Comparison of ENCODE assay signal across 9 cellular contexts in the genomic region with DNA sequence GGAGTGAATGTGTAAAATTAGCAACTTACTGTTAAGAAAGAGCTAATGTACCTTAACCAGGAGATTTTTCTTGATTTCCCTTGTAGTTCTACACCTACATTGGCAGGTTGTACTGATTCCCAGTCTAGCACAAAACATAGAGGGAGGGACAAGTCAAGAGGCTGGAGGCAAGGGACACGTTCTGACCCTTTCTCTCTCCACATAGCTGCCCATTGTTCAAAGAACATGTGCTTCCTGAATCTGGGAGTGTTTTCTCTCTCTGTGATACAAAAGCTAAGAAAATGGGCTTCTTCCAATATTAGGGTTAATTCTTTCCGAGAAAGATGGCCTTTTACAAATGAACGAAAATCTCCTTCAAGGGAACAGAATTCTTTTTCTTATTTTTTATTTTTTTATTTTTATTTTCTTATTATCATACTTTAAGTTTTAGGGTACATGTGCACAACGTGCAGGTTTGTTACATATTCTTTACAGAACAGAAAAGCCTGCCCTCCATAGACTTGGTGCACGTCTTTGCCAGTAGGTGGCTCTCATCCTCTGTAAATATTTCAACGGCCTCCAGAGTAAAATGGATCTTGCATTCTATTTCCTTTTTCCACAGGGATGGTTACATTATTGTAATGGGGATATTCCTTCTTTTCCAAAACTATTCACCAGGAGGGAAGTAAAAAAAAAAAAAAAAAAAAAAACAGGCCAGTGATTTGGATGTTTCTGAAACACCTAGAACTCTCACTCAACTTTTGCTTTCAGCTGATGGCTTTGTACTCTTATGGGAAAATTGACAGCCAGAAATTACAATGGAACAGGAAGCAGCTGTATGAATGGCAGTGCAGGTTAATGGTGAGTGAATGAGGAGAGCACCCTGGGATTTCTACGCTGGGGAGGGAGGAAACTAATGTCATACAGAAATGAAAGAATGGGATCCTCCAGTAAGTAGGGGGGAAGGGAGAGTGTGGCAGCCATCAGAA. TPM values are rescaled to one million over a fixed set of nuclear protein-coding genes. Genes with fewer than 3 reads are reported as not detected.
DNase-seq lines count a peak whose midpoint lies in the region; ATAC-seq, FAIRE-seq and TF ChIP-seq lines count a peak whose summit lies in the region.
"Had no signal": no experiment of that assay in that cellular context is flagged by ENCODE, and none has a peak within 500 bp of the region (broad histone marks: within the 10 kb centered on the region; RNA-seq: fewer than 3 reads in every experiment).

No MANE protein-coding gene starts in this region.

- H3K79me2 ChIP-seq in GM12878 (ENCODE audit: control insufficient read depth, insufficient read depth, low read length) = no peaks in the 10 kb centered on the region

- no TSS peak for BruUV-seq in GM12878 (replicated peaks; lab: Mats Ljungman, UMichigan)

- no peak overlapping the region for H2AFZ ChIP-seq in GM12878 (ENCODE audit: control insufficient read depth, low read depth, low read length)

- peak; percentile 82 for TF ChIP-seq RAD21 in GM12878 (IDR thresholded peaks at IDR 0.05; ENCODE audit: insufficient read depth, low read depth, low read length)

- in situ Hi-C loops in GM13977 (cut with MboI; ENCODE audit: low pct_unique_long_range_greater_than_20kb, low sequenced_read_pairs, unreplicated experiment) = loop anchor here (25.0 kb wide), 2 partner anchors 106 to 469 kb away; a partner anchor contains a TSS
- in situ Hi-C loops in GM12878 (cut with MboI) = loop anchor here (5.0 kb wide), 1 partner anchor 479 kb away; no protein-coding TSS in a partner anchor

- no peaks in the 10 kb centered on the region for H3K4me1 ChIP-seq in GM12878 (ENCODE audit: control insufficient read depth, insufficient read depth, low read length)

- H4K20me1 ChIP-seq in GM12878 (ENCODE audit: control insufficient read depth, insufficient read depth) = no peaks in the 10 kb centered on the region

- peaks cover 10% of the 10 kb centered on the region for H3K36me3 Mint-ChIP-seq in stimulated activated memory B cell treated with anti-CD40 and anti-IgM and Interleukin-4, amounts not matched to agents 10 μg/mL and 1 μg/mL and 100 μg/mL, for 72 hours

- intact Hi-C loops in GM12878 (cut with micrococcal nuclease; ENCODE audit: unreplicated experiment) = loop anchor here (1.0 to 10.0 kb wide), 5 partner anchors 66 to 471 kb away; no protein-coding TSS in a partner anchor

- no peak for TF ChIP-seq EP300 in GM12878 (IDR thresholded peaks at IDR 0.05; ENCODE audit: borderline replicate concordance in 1 of 2, control insufficient read depth in 1 of 2, low read depth in 2 of 2, low read length in 2 of 2)

- H3K9ac ChIP-seq in GM12878 (ENCODE audit: control insufficient read depth, insufficient read depth, low read length) = no peak overlapping the region

- peak; percentile 80 for FAIRE-seq in GM12878 (lab: Jason Lieb, UNC)

- SMC1A ChIA-PET in GM12878 (lab: Charles Lee; ENCODE audit: uncharacterized antibody, unreplicated experiment) = interaction anchor here (0.6 to 3.4 kb wide), 23 partner anchors 11 to 216 kb away, joined by 3 to 19 read pairs (median 5); a partner anchor contains a TSS

- H3K4me3 ChIP-seq in GM12878 = no peak overlapping the region

- peaks cover 8% of the 10 kb centered on the region for H3K27me3 Mint-ChIP-seq in stimulated activated memory B cell treated with anti-CD40 and anti-IgM and Interleukin-4, amounts not matched to agents 10 μg/mL and 1 μg/mL and 100 μg/mL, for 72 hours

- peaks cover 0 to 7% of the 10 kb centered on the region in 2 experiments; a peak in 3 of 4 replicates for H3K36me3 ChIP-seq in GM12878 (ENCODE audit: control insufficient read depth in 2 of 2, insufficient read depth in 2 of 2, low read length in 1 of 2)

- TF ChIP-seq CTCF in GM13977 (IDR thresholded peaks at IDR 0.05; ENCODE audit: extremely low read depth, insufficient read depth, missing control alignments) (peak; percentile 77), GM12878 (IDR thresholded peaks at IDR 0.05 in 2 of 3, conservative IDR thresholded peaks at IDR 0.05 in 1 of 3; ENCODE audit: control insufficient read depth in 2 of 3, extremely low read depth in 1 of 3, insufficient read depth in 1 of 3, low read depth in 3 of 3, low read length in 3 of 3) (peak; percentile 59 to 74 (median 66))

- DNase-seq in Ammon's horn (ENCODE audit: low spot score) (peak; percentile 72), GM13977 (ENCODE audit: low spot score) (no peak), NCI-H69 (lab: John Stamatoyannopoulos, UW) (peak; percentile 72), GM12878 (ENCODE audit: low read depth, low spot score) (no peak), iris pigment epithelial cell (ENCODE audit: low read depth) (peak; percentile 53)

- CTCF ChIA-PET in GM12878 (lab: Yijun Ruan, JAX) = interaction anchor here (0.5 to 6.4 kb wide), 61 partner anchors 8 to 1285 kb away, joined by 3 to 35 read pairs (median 4); a partner anchor contains a TSS

- no peak overlapping the region for H3K4me3 Mint-ChIP-seq in stimulated activated memory B cell treated with anti-CD40 and anti-IgM and Interleukin-4, amounts not matched to agents 10 μg/mL and 1 μg/mL and 100 μg/mL, for 72 hours

- H3K9me3 ChIP-seq in GM12878 (replicated peaks; ENCODE audit: control insufficient read depth, insufficient read depth, low read length) = no peaks in the 10 kb centered on the region

- H3K4me1 Mint-ChIP-seq in stimulated activated memory B cell treated with anti-CD40 and anti-IgM and Interleukin-4, amounts not matched to agents 10 μg/mL and 1 μg/mL and 100 μg/mL, for 72 hours = no peaks in the 10 kb centered on the region

- H3K27ac Mint-ChIP-seq in stimulated activated memory B cell treated with anti-CD40 and anti-IgM and Interleukin-4, amounts not matched to agents 10 μg/mL and 1 μg/mL and 100 μg/mL, for 72 hours = no peak overlapping the region

- no peak overlapping the region for H3K4me2 ChIP-seq in GM12878 (ENCODE audit: control insufficient read depth, insufficient read depth)

- POLR2A ChIA-PET in GM12878 (lab: Charles Lee) = no interaction called here

- H3K9me3 Mint-ChIP-seq in stimulated activated memory B cell treated with anti-CD40 and anti-IgM and Interleukin-4, amounts not matched to agents 10 μg/mL and 1 μg/mL and 100 μg/mL, for 72 hours = no peaks in the 10 kb centered on the region

- no peak for TF ChIP-seq POLR2A in GM12878 (IDR thresholded peaks at IDR 0.05; ENCODE audit: low read depth, low read length)

- no peaks in the 10 kb centered on the region for H3K27me3 ChIP-seq in GM12878 (replicated peaks in 1 of 2; ENCODE audit: control insufficient read depth in 2 of 2, insufficient read depth in 2 of 2, low read length in 1 of 2)

- 20% methylated on average over 7 of the region's 7 CpGs for WGBS in GM12878 (ENCODE audit: insufficient coverage, insufficient replicate concordance, low lambda C conversion rate, missing lambda C conversion rate)

- ATAC-seq in HG03103 (IDR thresholded peaks at IDR 0.05; ENCODE audit: low read depth, unreplicated experiment) (peak; percentile 65), GM12878 (peak; percentile 94), HG03571 (IDR thresholded peaks at IDR 0.05; ENCODE audit: unreplicated experiment) (no peak)
- ATAC-seq in stimulated activated memory B cell treated with anti-CD40 and anti-IgM and Interleukin-4, amounts not matched to agents 10 μg/mL and 1 μg/mL and 100 μg/mL, for 72 hours = peak; percentile 67

- H3K27ac ChIP-seq in GM12878 (ENCODE audit: control insufficient read depth, insufficient read depth) = no peak overlapping the region

- RAD21 ChIA-PET in GM12878 (lab: Charles Lee; ENCODE audit: unreplicated experiment) = interaction anchor here (0.6 to 2.7 kb wide), 19 partner anchors 11 to 1013 kb away, joined by 3 to 20 read pairs (median 4); no protein-coding TSS in a partner anchor

RNA-seq across cellular contexts. Expression of a gene that starts 13.1 kb away (rescaled TPM):
- not detected in 2 replicates for total RNA-seq in GM12878 (2013; cell fraction: nucleolus; rRNA removed)
- total RNA-seq in GM12878 (2014; rRNA removed) = not detected in 2 replicates
- total RNA-seq in GM12878 (2014; rRNA removed; fragmentation: Illumina TruSeq; extraction: Trizol) = not detected in 2 replicates
- total RNA-seq in GM12878 (2021) = not detected in 2 replicates
- not detected for polyA plus RNA-seq in GM12878 (2011; ENCODE audit: low read depth)
- not detected in 2 replicates for polyA plus RNA-seq in GM12878 (2011; rRNA removed)
- polyA plus RNA-seq in GM12878 (2011; cell fraction: cytosol; rRNA removed) = not detected in 2 replicates
- polyA plus RNA-seq in GM12878 (2011; cell fraction: nucleus; rRNA removed) = not detected in 2 replicates
- not detected in 2 replicates for polyA plus RNA-seq in GM12878 (2012)
- not detected in 2 replicates for polyA plus RNA-seq in GM12878 (2014; fragmentation: Illumina TruSeq; extraction: Trizol)
- not detected for polyA plus RNA-seq in GM12878 (2014; fragmentation: Nextera tagmentation; extraction: Ambion mirVana)
- not detected in 2 replicates for polyA plus RNA-seq in GM12878 (2014; rRNA removed)
- polyA plus RNA-seq in GM12878 (2016; fragmentation: Nextera tagmentation; extraction: Ambion mirVana) = not detected
- polyA minus RNA-seq in GM12878 (2011; rRNA and poly(A)+ RNA removed) = not detected in 2 replicates
- not detected in 2 replicates for polyA minus RNA-seq in GM12878 (2011; cell fraction: cytosol; rRNA and poly(A)+ RNA removed)
- not detected in 2 replicates for polyA minus RNA-seq in GM12878 (2011; cell fraction: nucleus; rRNA and poly(A)+ RNA removed)

RNA-seq across cellular contexts. Expression of a gene that starts 17.0 kb away (rescaled TPM):
- total RNA-seq in GM12878 (2013; cell fraction: nucleolus; rRNA removed) = 61.0 and 61.2 TPM in 2 replicates
- total RNA-seq in GM12878 (2014; rRNA removed) (17.7 and 20.2 TPM in 2 replicates), GM12878 (2014; rRNA removed; fragmentation: Illumina TruSeq; extraction: Trizol) (15.3 and 15.8 TPM in 2 replicates), GM12878 (2021) (17.2 and 17.7 TPM in 2 replicates)
- polyA plus RNA-seq in GM12878 (2011; ENCODE audit: low read depth) = 6.7 TPM
- polyA plus RNA-seq in GM12878 (2011; rRNA removed) (37.7 and 53.4 TPM in 2 replicates), GM12878 (2014; fragmentation: Illumina TruSeq; extraction: Trizol) (18.3 and 23.1 TPM in 2 replicates), GM12878 (2014; fragmentation: Nextera tagmentation; extraction: Ambion mirVana) (1 to 10 TPM; 3.8 to 5.8 TPM), GM12878 (2014; rRNA removed) (13.7 and 15.8 TPM in 2 replicates), GM12878 (2016; fragmentation: Nextera tagmentation; extraction: Ambion mirVana) (10 to 100 TPM; 17.5 to 18.6 TPM)
- 14.3 and 14.9 TPM in 2 replicates for polyA plus RNA-seq in GM12878 (2011; cell fraction: cytosol; rRNA removed)
- 31.9 and 42.0 TPM in 2 replicates for polyA plus RNA-seq in GM12878 (2011; cell fraction: nucleus; rRNA removed)
- 8.9 and 14.1 TPM in 2 replicates for polyA plus RNA-seq in GM12878 (2012)
- polyA minus RNA-seq in GM12878 (2011; rRNA and poly(A)+ RNA removed) = 34.8 and 44.0 TPM in 2 replicates
- 11.2 and 14.0 TPM in 2 replicates for polyA minus RNA-seq in GM12878 (2011; cell fraction: cytosol; rRNA and poly(A)+ RNA removed)
- 49.2 and 52.4 TPM in 2 replicates for polyA minus RNA-seq in GM12878 (2011; cell fraction: nucleus; rRNA and poly(A)+ RNA removed)

RNA-seq across cellular contexts. Expression of a gene that starts 32.4 kb away (rescaled TPM):
- total RNA-seq in GM12878 (2013; cell fraction: nucleolus; rRNA removed) = 1.2 and 2.0 TPM in 2 replicates
- total RNA-seq in GM12878 (2014; rRNA removed) = 0.22 TPM in 1 of 2 replicates, not detected in the other
- total RNA-seq in GM12878 (2014; rRNA removed; fragmentation: Illumina TruSeq; extraction: Trizol) = not detected in 2 replicates
- total RNA-seq in GM12878 (2021) = not detected in 2 replicates
- not detected for polyA plus RNA-seq in GM12878 (2011; ENCODE audit: low read depth)
- 0.04 and 0.14 TPM in 2 replicates for polyA plus RNA-seq in GM12878 (2011; rRNA removed)
- polyA plus RNA-seq in GM12878 (2011; cell fraction: cytosol; rRNA removed) = not detected in 2 replicates
- 0.25 and 0.39 TPM in 2 replicates for polyA plus RNA-seq in GM12878 (2011; cell fraction: nucleus; rRNA removed)
- polyA plus RNA-seq in GM12878 (2012) = not detected in 2 replicates
- not detected in 2 replicates for polyA plus RNA-seq in GM12878 (2014; fragmentation: Illumina TruSeq; extraction: Trizol)
- not detected for polyA plus RNA-seq in GM12878 (2014; fragmentation: Nextera tagmentation; extraction: Ambion mirVana)
- polyA plus RNA-seq in GM12878 (2014; rRNA removed) = not detected in 2 replicates
- polyA plus RNA-seq in GM12878 (2016; fragmentation: Nextera tagmentation; extraction: Ambion mirVana) = not detected
- polyA minus RNA-seq in GM12878 (2011; rRNA and poly(A)+ RNA removed) = not detected in 2 replicates
- polyA minus RNA-seq in GM12878 (2011; cell fraction: cytosol; rRNA and poly(A)+ RNA removed) = not detected in 2 replicates
- 0.36 TPM in 1 of 2 replicates, not detected in the other for polyA minus RNA-seq in GM12878 (2011; cell fraction: nucleus; rRNA and poly(A)+ RNA removed)

RNA-seq across cellular contexts. Expression of a gene that starts 49.6 kb away (rescaled TPM):
- total RNA-seq in GM12878 (2013; cell fraction: nucleolus; rRNA removed) = 4.9 and 6.9 TPM in 2 replicates
- total RNA-seq in GM12878 (2014; rRNA removed) (not detected in 2 replicates), GM12878 (2014; rRNA removed; fragmentation: Illumina TruSeq; extraction: Trizol) (not detected in 2 replicates), GM12878 (2021) (not detected in 2 replicates)
- polyA plus RNA-seq in GM12878 (2011; ENCODE audit: low read depth) = not detected
- polyA plus RNA-seq in GM12878 (2011; rRNA removed) (0.06 TPM in 1 of 2 replicates, not detected in the other), GM12878 (2014; fragmentation: Illumina TruSeq; extraction: Trizol) (not detected in 2 replicates), GM12878 (2014; fragmentation: Nextera tagmentation; extraction: Ambion mirVana) (not detected), GM12878 (2014; rRNA removed) (not detected in 2 replicates), GM12878 (2016; fragmentation: Nextera tagmentation; extraction: Ambion mirVana) (not detected)
- polyA plus RNA-seq in GM12878 (2011; cell fraction: cytosol; rRNA removed) = not detected in 2 replicates
- 0.38 and 1.4 TPM in 2 replicates for polyA plus RNA-seq in GM12878 (2011; cell fraction: nucleus; rRNA removed)
- not detected in 2 replicates for polyA plus RNA-seq in GM12878 (2012)
- polyA minus RNA-seq in GM12878 (2011; rRNA and poly(A)+ RNA removed) = 0.37 TPM in 1 of 2 replicates, not detected in the other
- polyA minus RNA-seq in GM12878 (2011; cell fraction: cytosol; rRNA and poly(A)+ RNA removed) = not detected in 2 replicates
- polyA minus RNA-seq in GM12878 (2011; cell fraction: nucleus; rRNA and poly(A)+ RNA removed) = 0.60 TPM in 1 of 2 replicates, not detected in the other
- total RNA-seq: mononuclear cell had no signal

Comparison
In these comparisons a context has a peak if more than half of its experiments do, and no peak if none do; other contexts are left out.
1. DNase-seq: peak in Ammon's horn (single experiment), NCI-H69 (single experiment) and iris pigment epithelial cell (single experiment); none in GM13977 (single experiment) and GM12878 (single experiment).